Comparison of ENCODE assay signal across 2 cellular contexts in genomic region chr10:21519327-21519933, GRCh38.
A peak's percentile ranks its signal among the peaks of the same experiment; 100 is the strongest.
TF ChIP-seq lines count a peak whose summit lies in the region.

No MANE protein-coding gene starts in this region.

TF ChIP-seq in H1, 55 proteins besides CTCF, POLR2A, EP300 and RAD21:
- TF ChIP-seq CHD2 (IDR thresholded peaks at IDR 0.05; ENCODE audit: low read length) (no peak), TCF12 (IDR thresholded peaks at IDR 0.05; ENCODE audit: low read depth, low read length) (no peak), GTF2F1 (IDR thresholded peaks at IDR 0.05; ENCODE audit: borderline replicate concordance, low read depth, low read length) (no peak), PHF8 (conservative IDR thresholded peaks at IDR 0.05; ENCODE audit: low read depth, low read length) (no peak), POU5F1 (IDR thresholded peaks at IDR 0.05; ENCODE audit: low read depth, low read length) (no peak), RFX5 (IDR thresholded peaks at IDR 0.05; ENCODE audit: borderline replicate concordance, low read depth, low read length) (no peak)

TF ChIP-seq in neural cell, 6 proteins besides CTCF, POLR2A, EP300 and RAD21:
- no peak for TF ChIP-seq POLR2AphosphoS5 (IDR thresholded peaks at IDR 0.05)
- TF ChIP-seq TAF1 (IDR thresholded peaks at IDR 0.05; ENCODE audit: low read depth), result no peak
- no peak for TF ChIP-seq EZH2 (IDR thresholded peaks at IDR 0.05; ENCODE audit: borderline replicate concordance, insufficient read depth, low read length, poor library complexity, severe bottlenecking)
- no peak for TF ChIP-seq SMC3 (conservative IDR thresholded peaks at IDR 0.05; ENCODE audit: poor library complexity)
- no peak for TF ChIP-seq MXI1 (conservative IDR thresholded peaks at IDR 0.05; ENCODE audit: poor library complexity, severe bottlenecking)
- TF ChIP-seq, protein P1, sequence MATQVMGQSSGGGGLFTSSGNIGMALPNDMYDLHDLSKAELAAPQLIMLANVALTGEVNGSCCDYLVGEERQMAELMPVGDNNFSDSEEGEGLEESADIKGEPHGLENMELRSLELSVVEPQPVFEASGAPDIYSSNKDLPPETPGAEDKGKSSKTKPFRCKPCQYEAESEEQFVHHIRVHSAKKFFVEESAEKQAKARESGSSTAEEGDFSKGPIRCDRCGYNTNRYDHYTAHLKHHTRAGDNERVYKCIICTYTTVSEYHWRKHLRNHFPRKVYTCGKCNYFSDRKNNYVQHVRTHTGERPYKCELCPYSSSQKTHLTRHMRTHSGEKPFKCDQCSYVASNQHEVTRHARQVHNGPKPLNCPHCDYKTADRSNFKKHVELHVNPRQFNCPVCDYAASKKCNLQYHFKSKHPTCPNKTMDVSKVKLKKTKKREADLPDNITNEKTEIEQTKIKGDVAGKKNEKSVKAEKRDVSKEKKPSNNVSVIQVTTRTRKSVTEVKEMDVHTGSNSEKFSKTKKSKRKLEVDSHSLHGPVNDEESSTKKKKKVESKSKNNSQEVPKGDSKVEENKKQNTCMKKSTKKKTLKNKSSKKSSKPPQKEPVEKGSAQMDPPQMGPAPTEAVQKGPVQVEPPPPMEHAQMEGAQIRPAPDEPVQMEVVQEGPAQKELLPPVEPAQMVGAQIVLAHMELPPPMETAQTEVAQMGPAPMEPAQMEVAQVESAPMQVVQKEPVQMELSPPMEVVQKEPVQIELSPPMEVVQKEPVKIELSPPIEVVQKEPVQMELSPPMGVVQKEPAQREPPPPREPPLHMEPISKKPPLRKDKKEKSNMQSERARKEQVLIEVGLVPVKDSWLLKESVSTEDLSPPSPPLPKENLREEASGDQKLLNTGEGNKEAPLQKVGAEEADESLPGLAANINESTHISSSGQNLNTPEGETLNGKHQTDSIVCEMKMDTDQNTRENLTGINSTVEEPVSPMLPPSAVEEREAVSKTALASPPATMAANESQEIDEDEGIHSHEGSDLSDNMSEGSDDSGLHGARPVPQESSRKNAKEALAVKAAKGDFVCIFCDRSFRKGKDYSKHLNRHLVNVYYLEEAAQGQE (IDR thresholded peaks at IDR 0.05; ENCODE audit: borderline replicate concordance), result peak; percentile 7
